Comparison of ENCODE assay signal across 5 cellular contexts in genomic region chr6:89892577-89892976, GRCh38. TPM values are rescaled to one million over a fixed set of nuclear protein-coding genes. Genes with fewer than 3 reads are reported as not detected.
"Had no signal": no experiment of that assay in that cellular context is flagged by ENCODE, and none has a peak within 500 bp of the region (broad histone marks: within the 10 kb centered on the region; RNA-seq: fewer than 3 reads in every experiment).

No MANE protein-coding gene starts in this region.

RNA-seq across cellular contexts. Expression of gene GJA10, which starts 1.7 kb away (rescaled TPM):
- total RNA-seq: activated T-helper 1 cell treated with anti-CD3 and anti-CD28 coated beads, Interleukin-12 subunit alpha, Interleukin-12 subunit beta, Interleukin-2, Interleukin-4 antibody, amounts not matched to agents 30 ng/mL and 10 ng/mL and 1 ng/mL, durations not matched to agents 14 hours and 24 hours and 36 hours; aorta; breast epithelium; cerebellum; SJSA1 had no signal
- polyA plus RNA-seq: aorta had no signal
